ENCODE assay signal across 11 cellular contexts in genomic region chr19:42312370-42312769, GRCh38. TPM values are rescaled to one million over a fixed set of nuclear protein-coding genes. Genes with fewer than 3 reads are reported as not detected.
A peak's percentile ranks its signal among the peaks of the same experiment; 100 is the strongest.
DNase-seq lines count a peak whose midpoint lies in the region; ATAC-seq, FAIRE-seq and TF ChIP-seq lines count a peak whose summit lies in the region.
"Had no signal": no experiment of that assay in that cellular context is flagged by ENCODE, and none has a peak within 500 bp of the region (broad histone marks: within the 10 kb centered on the region; RNA-seq: fewer than 3 reads in every experiment).

No MANE protein-coding gene starts in this region.

- TF ChIP-seq CTCF in CD8-positive, alpha-beta T cell (IDR thresholded peaks at IDR 0.05), result no peak
- no peak for TF ChIP-seq CTCF in HEK293 (tag by site-specific recombination; IDR thresholded peaks at IDR 0.05)
- no peak for TF ChIP-seq CTCF in HepG2 (CRISPR knock-in tag; IDR thresholded peaks at IDR 0.05)

- no peak overlapping the region for H2AFZ ChIP-seq in HepG2 (ENCODE audit: low read length)

- peaks cover 21% of the 10 kb centered on the region for H3K27me3 ChIP-seq in CD8-positive, alpha-beta T cell (ENCODE audit: insufficient read depth, low read length)
- H3K27me3 ChIP-seq in HepG2 (ENCODE audit: control insufficient read depth in 1 of 2, insufficient read depth in 2 of 2, low read length in 2 of 2), result peaks cover 0 to 10% of the 10 kb centered on the region in 2 experiments; a peak in 3 of 5 replicates

- no peak for TF ChIP-seq RAD21 in HepG2 (CRISPR knock-in tag; IDR thresholded peaks at IDR 0.05)

- H3K4me3 ChIP-seq in CD8-positive, alpha-beta T cell (ENCODE audit: low read depth, low read length), result no peak overlapping the region
- H3K4me3 ChIP-seq in HEK293 (ENCODE audit: low read depth, low read length), result no peak overlapping the region
- no peak overlapping the region; a peak in 1 of 6 replicates for H3K4me3 ChIP-seq in HepG2 (replicated peaks in 1 of 3; ENCODE audit: insufficient read depth in 1 of 3, low read depth in 2 of 3, low read length in 3 of 3)
- H3K4me3 ChIP-seq: mucosa of descending colon had no signal

- no peaks in the 10 kb centered on the region for H3K9me3 Mint-ChIP-seq in CD8-positive, alpha-beta T cell
- no peaks in the 10 kb centered on the region for H3K9me3 Mint-ChIP-seq in activated naive CD8-positive, alpha-beta T cell treated with anti-CD3 and anti-CD28 coated beads for 36 hours
- no peaks in the 10 kb centered on the region for H3K9me3 Mint-ChIP-seq in natural killer cell treated with Interleukin-12 subunit alpha and Interleukin-12 subunit beta and Interleukin-15 and Interleukin-18, amount 100 ng/mL, for 72 hours
- H3K9me3 Mint-ChIP-seq: activated naive CD4-positive, alpha-beta T cell treated with anti-CD3 and anti-CD28 coated beads, Interleukin-2, amount 10 ng/mL, durations not matched to agents 7 days and 5 days had no signal

- H3K9ac ChIP-seq in HepG2 (ENCODE audit: insufficient read depth, low read depth, low read length), result no peak overlapping the region

- TF ChIP-seq EP300 in HepG2 (IDR thresholded peaks at IDR 0.05; ENCODE audit: low read depth in 2 of 2, low read length in 2 of 2) (no peak), HepG2 (CRISPR knock-in tag; IDR thresholded peaks at IDR 0.05; ENCODE audit: borderline replicate concordance) (no peak)

- H3K9me3 ChIP-seq in CD8-positive, alpha-beta T cell (ENCODE audit: low read length), result no peaks in the 10 kb centered on the region
- no peaks in the 10 kb centered on the region for H3K9me3 ChIP-seq in HEK293 (ENCODE audit: control insufficient read depth, insufficient read depth, low read depth, low read length)
- no peaks in the 10 kb centered on the region for H3K9me3 ChIP-seq in HepG2 (ENCODE audit: low read length)
- H3K9me3 ChIP-seq: mucosa of descending colon, tibial nerve had no signal

- no peak overlapping the region for H3K27ac Mint-ChIP-seq in CD8-positive, alpha-beta T cell
- no peak overlapping the region for H3K27ac Mint-ChIP-seq in activated naive CD8-positive, alpha-beta T cell treated with anti-CD3 and anti-CD28 coated beads for 36 hours
- no peak overlapping the region for H3K27ac Mint-ChIP-seq in natural killer cell treated with Interleukin-12 subunit alpha and Interleukin-12 subunit beta and Interleukin-15 and Interleukin-18, amount 100 ng/mL, for 72 hours
- H3K27ac Mint-ChIP-seq: activated naive CD4-positive, alpha-beta T cell treated with anti-CD3 and anti-CD28 coated beads, Interleukin-2, amount 10 ng/mL, durations not matched to agents 7 days and 5 days had no signal

- BruUV-seq in HepG2 (replicated peaks; lab: Mats Ljungman, UMichigan), result no TSS peak

- POLR2A ChIA-PET in CD8-positive, alpha-beta T cell (lab: Charles Lee), result no interaction called here
- POLR2A ChIA-PET in HEK293 (lab: Yijun Ruan, JAX) (interaction anchor here (1.1 kb wide), 1 partner anchor 10 kb away, joined by 3 read pairs; the partner anchor contains the start of genes PAFAH1B3 and PRR19), HepG2 (lab: Yijun Ruan, JAX) (no interaction called here)

- no peak for TF ChIP-seq POLR2A in HepG2 (IDR thresholded peaks at IDR 0.05; ENCODE audit: insufficient read depth in 1 of 2, low read depth in 2 of 2, low read length in 2 of 2)

- in situ Hi-C loops in HepG2 (cut with HindIII; ENCODE audit: extremely low pct_ligation_motif_present, low pct_unique_long_range_greater_than_20kb), result no loop called here

- no peak overlapping the region for H3K27ac ChIP-seq in CD8-positive, alpha-beta T cell (ENCODE audit: low read depth, low read length)
- H3K27ac ChIP-seq in HEK293 (ENCODE audit: extremely low read depth, low read depth, low read length) (no peak overlapping the region), HepG2 (ENCODE audit: extremely low read length, insufficient read depth, low read length) (no peak overlapping the region)
- H3K27ac ChIP-seq: tibial nerve had no signal

- no peak for ATAC-seq in CD8-positive, alpha-beta T cell
- no peak for ATAC-seq in natural killer cell treated with Interleukin-12 subunit alpha and Interleukin-12 subunit beta and Interleukin-15 and Interleukin-18, amount 100 ng/mL, for 72 hours
- no peak for ATAC-seq in HepG2
- ATAC-seq in HG02623 (IDR thresholded peaks at IDR 0.05; ENCODE audit: unreplicated experiment), result no peak

- CTCF ChIA-PET in CD8-positive, alpha-beta T cell (lab: Charles Lee), result interaction anchor here (0.8 kb wide), 1 partner anchor 10 kb away, joined by 3 read pairs; the partner anchor contains the start of genes PAFAH1B3 and PRR19
- CTCF ChIA-PET in HEK293 (lab: Yijun Ruan, JAX) (interaction anchor here (0.7 to 2.3 kb wide), 3 partner anchors 14 to 125 kb away, joined by 3 to 10 read pairs (median 7); no protein-coding TSS in a partner anchor), HepG2 (lab: Yijun Ruan, JAX; ENCODE audit: low intra/inter-chr PET ratio, low total read pairs) (no interaction called here)

- peak overlapping the region; percentile 68 for H3K4me3 Mint-ChIP-seq in CD8-positive, alpha-beta T cell
- peak overlapping the region; percentile 70 for H3K4me3 Mint-ChIP-seq in activated naive CD8-positive, alpha-beta T cell treated with anti-CD3 and anti-CD28 coated beads for 36 hours
- H3K4me3 Mint-ChIP-seq in natural killer cell treated with Interleukin-12 subunit alpha and Interleukin-12 subunit beta and Interleukin-15 and Interleukin-18, amount 100 ng/mL, for 72 hours, result peak overlapping the region; percentile 70

- H3K4me2 ChIP-seq in HepG2 (ENCODE audit: low read depth, low read length), result no peak overlapping the region

- peaks cover 33% of the 10 kb centered on the region for H3K27me3 Mint-ChIP-seq in CD8-positive, alpha-beta T cell (ENCODE audit: low read depth)
- H3K27me3 Mint-ChIP-seq in activated naive CD8-positive, alpha-beta T cell treated with anti-CD3 and anti-CD28 coated beads for 36 hours, result peaks cover 46% of the 10 kb centered on the region
- peaks cover 33 to 35% of the 10 kb centered on the region in 2 donors for H3K27me3 Mint-ChIP-seq in natural killer cell treated with Interleukin-12 subunit alpha and Interleukin-12 subunit beta and Interleukin-15 and Interleukin-18, amount 100 ng/mL, for 72 hours

- intact Hi-C loops in CD8-positive, alpha-beta T cell (cut with DNase I, micrococcal nuclease), result no loop called here
- intact Hi-C loops in head of caudate nucleus (cut with DNase I), result no loop called here
- intact Hi-C loops in HepG2 (cut with micrococcal nuclease; ENCODE audit: unreplicated experiment), result no loop called here

- 56% methylated on average over 3 of the region's 5 CpGs for WGBS in HepG2 (ENCODE audit: low lambda C conversion rate)

- H3K79me2 ChIP-seq in HepG2 (ENCODE audit: insufficient read depth, low read length), result no peaks in the 10 kb centered on the region

- no peak for FAIRE-seq in HepG2 (lab: Jason Lieb, UNC)

- H3K36me3 ChIP-seq in CD8-positive, alpha-beta T cell (ENCODE audit: insufficient read depth, low read length), result no peaks in the 10 kb centered on the region
- no peaks in the 10 kb centered on the region for H3K36me3 ChIP-seq in HEK293 (ENCODE audit: control insufficient read depth in 2 of 2, insufficient read depth in 1 of 2, low read length in 2 of 2)
- H3K36me3 ChIP-seq in HepG2 (replicated peaks in 1 of 2; ENCODE audit: control insufficient read depth in 1 of 2, insufficient read depth in 2 of 2, low read length in 2 of 2), result no peaks in the 10 kb centered on the region
- H3K36me3 ChIP-seq: tibial nerve had no signal

- peaks cover 20% of the 10 kb centered on the region for H3K4me1 Mint-ChIP-seq in CD8-positive, alpha-beta T cell (ENCODE audit: low read depth)
- H3K4me1 Mint-ChIP-seq in activated naive CD8-positive, alpha-beta T cell treated with anti-CD3 and anti-CD28 coated beads for 36 hours, result peaks cover 16% of the 10 kb centered on the region
- H3K4me1 Mint-ChIP-seq in natural killer cell treated with Interleukin-12 subunit alpha and Interleukin-12 subunit beta and Interleukin-15 and Interleukin-18, amount 100 ng/mL, for 72 hours (ENCODE audit: low read depth in 2 of 2), result peaks cover 22 to 26% of the 10 kb centered on the region in 2 donors

- no peak for DNase-seq in CD8-positive, alpha-beta T cell
- DNase-seq in activated naive CD8-positive, alpha-beta T cell treated with anti-CD3 and anti-CD28 coated beads for 36 hours, result no peak
- no peak for DNase-seq in natural killer cell treated with Interleukin-12 subunit alpha and Interleukin-12 subunit beta and Interleukin-15 and Interleukin-18, amount 100 ng/mL, for 72 hours (ENCODE audit: low spot score)
- no peak for DNase-seq in head of caudate nucleus
- no peak for DNase-seq in HepG2 (ENCODE audit: low spot score)
- DNase-seq: activated CD4-positive, alpha-beta T cell treated with anti-CD3 and anti-CD28 coated beads, Interleukin-2, amount 50 U/mL, for 48 hours; activated naive CD4-positive, alpha-beta T cell treated with anti-CD3 and anti-CD28 coated beads, Interleukin-2, amount 10 ng/mL, durations not matched to agents 7 days and 5 days had no signal

- no peaks in the 10 kb centered on the region for H3K36me3 Mint-ChIP-seq in CD8-positive, alpha-beta T cell
- H3K36me3 Mint-ChIP-seq in activated naive CD8-positive, alpha-beta T cell treated with anti-CD3 and anti-CD28 coated beads for 36 hours, result no peaks in the 10 kb centered on the region
- H3K36me3 Mint-ChIP-seq in natural killer cell treated with Interleukin-12 subunit alpha and Interleukin-12 subunit beta and Interleukin-15 and Interleukin-18, amount 100 ng/mL, for 72 hours, result no peaks in the 10 kb centered on the region
- H3K36me3 Mint-ChIP-seq: activated naive CD4-positive, alpha-beta T cell treated with anti-CD3 and anti-CD28 coated beads, Interleukin-2, amount 10 ng/mL, durations not matched to agents 7 days and 5 days had no signal

- no peaks in the 10 kb centered on the region for H4K20me1 ChIP-seq in HepG2 (ENCODE audit: insufficient read depth, low read length)

- H3K4me1 ChIP-seq in CD8-positive, alpha-beta T cell (ENCODE audit: insufficient read depth, low read length), result peaks cover 15% of the 10 kb centered on the region
- no peaks in the 10 kb centered on the region; the same call in 1 of the 2 replicates for H3K4me1 ChIP-seq in HEK293 (ENCODE audit: control insufficient read depth, insufficient read depth, low read length)
- peaks cover 32% of the 10 kb centered on the region for H3K4me1 ChIP-seq in HepG2 (ENCODE audit: insufficient read depth, low read length)

RNA-seq across cellular contexts. Expression of gene TMEM145, which starts 0.7 kb away (rescaled TPM):
- total RNA-seq in CD8-positive, alpha-beta T cell, result not detected
- 1 to 10 TPM; 1.1 to 3.2 TPM for total RNA-seq in activated naive CD8-positive, alpha-beta T cell treated with anti-CD3 and anti-CD28 coated beads for 36 hours
- total RNA-seq in natural killer cell treated with Interleukin-12 subunit alpha and Interleukin-12 subunit beta and Interleukin-15 and Interleukin-18, amount 100 ng/mL, for 72 hours, result 1 to 10 TPM; 1.4 to 1.6 TPM
- 0.07 TPM in 1 of 2 replicates, not detected in the other for total RNA-seq in HepG2 (2016; rRNA removed; fragmentation: Illumina TruSeq; extraction: Trizol)
- not detected in 2 replicates for total RNA-seq in HepG2 (2016; cell fraction: cytosol; rRNA removed; fragmentation: Illumina TruSeq; extraction: Trizol; ENCODE audit: low read depth)
- total RNA-seq in HepG2 (2016; cell fraction: insoluble cytoplasmic fraction; rRNA removed; fragmentation: Illumina TruSeq; extraction: Trizol), result 0.13 and 0.15 TPM in 2 replicates
- total RNA-seq in HepG2 (2016; cell fraction: membrane; rRNA removed; fragmentation: Illumina TruSeq; extraction: Trizol), result not detected in 2 replicates
- total RNA-seq in HepG2 (2016; cell fraction: nucleus; rRNA removed; fragmentation: Illumina TruSeq; extraction: Trizol), result 0.88 and 1.9 TPM in 2 replicates
- 5.1 and 5.5 TPM in 2 replicates for polyA plus RNA-seq in HepG2 (2011; rRNA removed)
- polyA plus RNA-seq in HepG2 (2011; cell fraction: cytosol; rRNA removed), result 2.0 and 2.3 TPM in 2 replicates
- 39.2 and 50.9 TPM in 2 replicates for polyA plus RNA-seq in HepG2 (2011; cell fraction: nucleus; rRNA removed)
- 2.9 and 6.2 TPM in 2 replicates for polyA plus RNA-seq in HepG2 (2012)
- 0.26 TPM in 1 of 2 replicates, not detected in the other for polyA plus RNA-seq in HepG2 (2016; cell fraction: cytosol; fragmentation: Illumina TruSeq; extraction: Trizol; ENCODE audit: low read depth)
- polyA plus RNA-seq in HepG2 (2016; cell fraction: insoluble cytoplasmic fraction; fragmentation: Illumina TruSeq; extraction: Trizol; ENCODE audit: low read depth), result 0.57 and 0.73 TPM in 2 replicates
- 0.17 and 0.27 TPM in 2 replicates for polyA plus RNA-seq in HepG2 (2016; cell fraction: membrane; fragmentation: Illumina TruSeq; extraction: Trizol; ENCODE audit: low read depth)
- polyA plus RNA-seq in HepG2 (2016; cell fraction: nucleus; fragmentation: Illumina TruSeq; extraction: Trizol; ENCODE audit: insufficient read depth, low read depth), result 1.7 and 2.8 TPM in 2 replicates
- 0.44 and 14.7 TPM in 2 replicates for polyA minus RNA-seq in HepG2 (2011; rRNA and poly(A)+ RNA removed; ENCODE audit: low replicate concordance)
- polyA minus RNA-seq in HepG2 (2011; cell fraction: cytosol; rRNA and poly(A)+ RNA removed), result 1.3 and 4.2 TPM in 2 replicates
- 16.7 and 20.3 TPM in 2 replicates for polyA minus RNA-seq in HepG2 (2011; cell fraction: nucleus; rRNA and poly(A)+ RNA removed)

RNA-seq across cellular contexts. Expression of gene PAFAH1B3, which starts 9.9 kb away (rescaled TPM):
- 10 to 100 TPM; 10.1 to 13.5 TPM for total RNA-seq in CD8-positive, alpha-beta T cell
- 10 to 100 TPM; 38.1 to 38.4 TPM for total RNA-seq in activated naive CD8-positive, alpha-beta T cell treated with anti-CD3 and anti-CD28 coated beads for 36 hours
- total RNA-seq in natural killer cell treated with Interleukin-12 subunit alpha and Interleukin-12 subunit beta and Interleukin-15 and Interleukin-18, amount 100 ng/mL, for 72 hours, result 10 to 100 TPM; 16.9 to 40.2 TPM
- 58.0 and 58.6 TPM in 2 replicates for total RNA-seq in HepG2 (2016; rRNA removed; fragmentation: Illumina TruSeq; extraction: Trizol)
- total RNA-seq in HepG2 (2016; cell fraction: cytosol; rRNA removed; fragmentation: Illumina TruSeq; extraction: Trizol; ENCODE audit: low read depth), result 50.5 and 73.0 TPM in 2 replicates
- total RNA-seq in HepG2 (2016; cell fraction: insoluble cytoplasmic fraction; rRNA removed; fragmentation: Illumina TruSeq; extraction: Trizol), result 61.4 and 62.4 TPM in 2 replicates
- total RNA-seq in HepG2 (2016; cell fraction: membrane; rRNA removed; fragmentation: Illumina TruSeq; extraction: Trizol), result 53.6 and 73.9 TPM in 2 replicates
- total RNA-seq in HepG2 (2016; cell fraction: nucleus; rRNA removed; fragmentation: Illumina TruSeq; extraction: Trizol), result 23.8 and 27.3 TPM in 2 replicates
- 27.4 and 31.2 TPM in 2 replicates for polyA plus RNA-seq in HepG2 (2011; rRNA removed)
- polyA plus RNA-seq in HepG2 (2011; cell fraction: cytosol; rRNA removed), result 38.9 and 49.7 TPM in 2 replicates
- 31.1 and 32.3 TPM in 2 replicates for polyA plus RNA-seq in HepG2 (2011; cell fraction: nucleus; rRNA removed)
- polyA plus RNA-seq in HepG2 (2012), result 21.3 and 29.1 TPM in 2 replicates
- polyA plus RNA-seq in HepG2 (2016; cell fraction: cytosol; fragmentation: Illumina TruSeq; extraction: Trizol; ENCODE audit: low read depth), result 59.5 and 77.2 TPM in 2 replicates
- polyA plus RNA-seq in HepG2 (2016; cell fraction: insoluble cytoplasmic fraction; fragmentation: Illumina TruSeq; extraction: Trizol; ENCODE audit: low read depth), result 57.4 and 72.9 TPM in 2 replicates
- polyA plus RNA-seq in HepG2 (2016; cell fraction: membrane; fragmentation: Illumina TruSeq; extraction: Trizol; ENCODE audit: low read depth), result 53.3 and 66.7 TPM in 2 replicates
- 41.3 and 41.9 TPM in 2 replicates for polyA plus RNA-seq in HepG2 (2016; cell fraction: nucleus; fragmentation: Illumina TruSeq; extraction: Trizol; ENCODE audit: insufficient read depth, low read depth)
- 27.9 and 60.4 TPM in 2 replicates for polyA minus RNA-seq in HepG2 (2011; rRNA and poly(A)+ RNA removed; ENCODE audit: low replicate concordance)
- 16.4 and 20.1 TPM in 2 replicates for polyA minus RNA-seq in HepG2 (2011; cell fraction: cytosol; rRNA and poly(A)+ RNA removed)
- 7.9 and 8.8 TPM in 2 replicates for polyA minus RNA-seq in HepG2 (2011; cell fraction: nucleus; rRNA and poly(A)+ RNA removed)

RNA-seq across cellular contexts. Expression of gene PRR19, which starts 10.4 kb away (rescaled TPM):
- total RNA-seq in CD8-positive, alpha-beta T cell, result under 1 TPM in 1 of 2 experiments, not detected in 1; 0.19 TPM
- total RNA-seq in activated naive CD8-positive, alpha-beta T cell treated with anti-CD3 and anti-CD28 coated beads for 36 hours, result under 1 TPM; 0.52 to 0.92 TPM
- total RNA-seq in natural killer cell treated with Interleukin-12 subunit alpha and Interleukin-12 subunit beta and Interleukin-15 and Interleukin-18, amount 100 ng/mL, for 72 hours, result 1 to 10 TPM in 1 of 2 donors, under 1 TPM in 1; 0.64 to 1.0 TPM
- 0.33 and 0.38 TPM in 2 replicates for total RNA-seq in HepG2 (2016; rRNA removed; fragmentation: Illumina TruSeq; extraction: Trizol)
- total RNA-seq in HepG2 (2016; cell fraction: cytosol; rRNA removed; fragmentation: Illumina TruSeq; extraction: Trizol; ENCODE audit: low read depth), result not detected in 2 replicates
- 0.28 and 0.43 TPM in 2 replicates for total RNA-seq in HepG2 (2016; cell fraction: insoluble cytoplasmic fraction; rRNA removed; fragmentation: Illumina TruSeq; extraction: Trizol)
- 0.14 and 0.43 TPM in 2 replicates for total RNA-seq in HepG2 (2016; cell fraction: membrane; rRNA removed; fragmentation: Illumina TruSeq; extraction: Trizol)
- 0.50 TPM in 1 of 2 replicates, not detected in the other for total RNA-seq in HepG2 (2016; cell fraction: nucleus; rRNA removed; fragmentation: Illumina TruSeq; extraction: Trizol)
- polyA plus RNA-seq in HepG2 (2011; rRNA removed), result 0.21 and 0.26 TPM in 2 replicates
- polyA plus RNA-seq in HepG2 (2011; cell fraction: cytosol; rRNA removed), result 0.23 and 0.34 TPM in 2 replicates
- 0.43 and 0.80 TPM in 2 replicates for polyA plus RNA-seq in HepG2 (2011; cell fraction: nucleus; rRNA removed)
- 0.51 TPM in 1 of 2 replicates, not detected in the other for polyA plus RNA-seq in HepG2 (2012)
- 0.21 and 0.22 TPM in 2 replicates for polyA plus RNA-seq in HepG2 (2016; cell fraction: cytosol; fragmentation: Illumina TruSeq; extraction: Trizol; ENCODE audit: low read depth)
- polyA plus RNA-seq in HepG2 (2016; cell fraction: insoluble cytoplasmic fraction; fragmentation: Illumina TruSeq; extraction: Trizol; ENCODE audit: low read depth), result 0.69 and 0.88 TPM in 2 replicates
- 0.19 and 0.38 TPM in 2 replicates for polyA plus RNA-seq in HepG2 (2016; cell fraction: membrane; fragmentation: Illumina TruSeq; extraction: Trizol; ENCODE audit: low read depth)
- 0.57 and 1.5 TPM in 2 replicates for polyA plus RNA-seq in HepG2 (2016; cell fraction: nucleus; fragmentation: Illumina TruSeq; extraction: Trizol; ENCODE audit: insufficient read depth, low read depth)
- 0.94 and 1.4 TPM in 2 replicates for polyA minus RNA-seq in HepG2 (2011; rRNA and poly(A)+ RNA removed; ENCODE audit: low replicate concordance)
- polyA minus RNA-seq in HepG2 (2011; cell fraction: cytosol; rRNA and poly(A)+ RNA removed), result 0.88 TPM in 1 of 2 replicates, not detected in the other
- 0.25 TPM in 1 of 2 replicates, not detected in the other for polyA minus RNA-seq in HepG2 (2011; cell fraction: nucleus; rRNA and poly(A)+ RNA removed)

RNA-seq across cellular contexts. Expression of gene MEGF8, which starts 13.1 kb away (rescaled TPM):
- total RNA-seq in CD8-positive, alpha-beta T cell, result 1 to 10 TPM; 5.2 to 5.9 TPM
- total RNA-seq in activated naive CD8-positive, alpha-beta T cell treated with anti-CD3 and anti-CD28 coated beads for 36 hours, result 1 to 10 TPM; 6.8 to 7.6 TPM
- total RNA-seq in natural killer cell treated with Interleukin-12 subunit alpha and Interleukin-12 subunit beta and Interleukin-15 and Interleukin-18, amount 100 ng/mL, for 72 hours, result 10 to 100 TPM; 12.1 to 20.1 TPM
- 3.9 and 8.8 TPM in 2 replicates for total RNA-seq in HepG2 (2016; rRNA removed; fragmentation: Illumina TruSeq; extraction: Trizol)
- 0.79 and 1.2 TPM in 2 replicates for total RNA-seq in HepG2 (2016; cell fraction: cytosol; rRNA removed; fragmentation: Illumina TruSeq; extraction: Trizol; ENCODE audit: low read depth)
- total RNA-seq in HepG2 (2016; cell fraction: insoluble cytoplasmic fraction; rRNA removed; fragmentation: Illumina TruSeq; extraction: Trizol), result 3.1 and 9.6 TPM in 2 replicates
- total RNA-seq in HepG2 (2016; cell fraction: membrane; rRNA removed; fragmentation: Illumina TruSeq; extraction: Trizol), result 1.9 and 2.7 TPM in 2 replicates
- 9.4 and 10.4 TPM in 2 replicates for total RNA-seq in HepG2 (2016; cell fraction: nucleus; rRNA removed; fragmentation: Illumina TruSeq; extraction: Trizol)
- polyA plus RNA-seq in HepG2 (2011; rRNA removed), result 4.0 and 6.2 TPM in 2 replicates
- polyA plus RNA-seq in HepG2 (2011; cell fraction: cytosol; rRNA removed), result 4.4 and 7.8 TPM in 2 replicates
- polyA plus RNA-seq in HepG2 (2011; cell fraction: nucleus; rRNA removed), result 16.2 and 21.3 TPM in 2 replicates
- 10.2 and 12.4 TPM in 2 replicates for polyA plus RNA-seq in HepG2 (2012)
- 0.61 and 0.62 TPM in 2 replicates for polyA plus RNA-seq in HepG2 (2016; cell fraction: cytosol; fragmentation: Illumina TruSeq; extraction: Trizol; ENCODE audit: low read depth)
- 4.1 and 4.7 TPM in 2 replicates for polyA plus RNA-seq in HepG2 (2016; cell fraction: insoluble cytoplasmic fraction; fragmentation: Illumina TruSeq; extraction: Trizol; ENCODE audit: low read depth)
- polyA plus RNA-seq in HepG2 (2016; cell fraction: membrane; fragmentation: Illumina TruSeq; extraction: Trizol; ENCODE audit: low read depth), result 1.0 and 1.2 TPM in 2 replicates
- polyA plus RNA-seq in HepG2 (2016; cell fraction: nucleus; fragmentation: Illumina TruSeq; extraction: Trizol; ENCODE audit: insufficient read depth, low read depth), result 15.0 and 18.4 TPM in 2 replicates
- polyA minus RNA-seq in HepG2 (2011; rRNA and poly(A)+ RNA removed; ENCODE audit: low replicate concordance), result 0.96 and 23.0 TPM in 2 replicates
- polyA minus RNA-seq in HepG2 (2011; cell fraction: cytosol; rRNA and poly(A)+ RNA removed), result 11.7 and 11.8 TPM in 2 replicates
- polyA minus RNA-seq in HepG2 (2011; cell fraction: nucleus; rRNA and poly(A)+ RNA removed), result 11.7 and 11.8 TPM in 2 replicates

RNA-seq across cellular contexts. Expression of gene CIC, which starts 43.3 kb away (rescaled TPM):
- 100 to 1,000 TPM; 111 to 112 TPM for total RNA-seq in CD8-positive, alpha-beta T cell
- total RNA-seq in activated naive CD8-positive, alpha-beta T cell treated with anti-CD3 and anti-CD28 coated beads for 36 hours, result 10 to 100 TPM; 43.8 to 50.4 TPM
- total RNA-seq in natural killer cell treated with Interleukin-12 subunit alpha and Interleukin-12 subunit beta and Interleukin-15 and Interleukin-18, amount 100 ng/mL, for 72 hours, result 100 to 1,000 TPM; 110 to 115 TPM
- total RNA-seq in HepG2 (2016; rRNA removed; fragmentation: Illumina TruSeq; extraction: Trizol), result 5.4 and 8.0 TPM in 2 replicates
- 1.5 and 1.8 TPM in 2 replicates for total RNA-seq in HepG2 (2016; cell fraction: cytosol; rRNA removed; fragmentation: Illumina TruSeq; extraction: Trizol; ENCODE audit: low read depth)
- 5.2 and 7.8 TPM in 2 replicates for total RNA-seq in HepG2 (2016; cell fraction: insoluble cytoplasmic fraction; rRNA removed; fragmentation: Illumina TruSeq; extraction: Trizol)
- total RNA-seq in HepG2 (2016; cell fraction: membrane; rRNA removed; fragmentation: Illumina TruSeq; extraction: Trizol), result 4.6 and 4.9 TPM in 2 replicates
- 10.4 and 12.3 TPM in 2 replicates for total RNA-seq in HepG2 (2016; cell fraction: nucleus; rRNA removed; fragmentation: Illumina TruSeq; extraction: Trizol)
- polyA plus RNA-seq in HepG2 (2011; rRNA removed), result 5.9 and 8.3 TPM in 2 replicates
- 3.3 and 5.6 TPM in 2 replicates for polyA plus RNA-seq in HepG2 (2011; cell fraction: cytosol; rRNA removed)
- polyA plus RNA-seq in HepG2 (2011; cell fraction: nucleus; rRNA removed), result 60.6 and 75.8 TPM in 2 replicates
- 17.6 and 25.1 TPM in 2 replicates for polyA plus RNA-seq in HepG2 (2012)
- 1.7 and 1.9 TPM in 2 replicates for polyA plus RNA-seq in HepG2 (2016; cell fraction: cytosol; fragmentation: Illumina TruSeq; extraction: Trizol; ENCODE audit: low read depth)
- 10.1 and 16.9 TPM in 2 replicates for polyA plus RNA-seq in HepG2 (2016; cell fraction: insoluble cytoplasmic fraction; fragmentation: Illumina TruSeq; extraction: Trizol; ENCODE audit: low read depth)
- polyA plus RNA-seq in HepG2 (2016; cell fraction: membrane; fragmentation: Illumina TruSeq; extraction: Trizol; ENCODE audit: low read depth), result 5.7 and 6.0 TPM in 2 replicates
- polyA plus RNA-seq in HepG2 (2016; cell fraction: nucleus; fragmentation: Illumina TruSeq; extraction: Trizol; ENCODE audit: insufficient read depth, low read depth), result 61.0 and 65.4 TPM in 2 replicates
- polyA minus RNA-seq in HepG2 (2011; rRNA and poly(A)+ RNA removed; ENCODE audit: low replicate concordance), result 3.6 and 7.9 TPM in 2 replicates
- polyA minus RNA-seq in HepG2 (2011; cell fraction: cytosol; rRNA and poly(A)+ RNA removed), result 9.1 and 10.8 TPM in 2 replicates
- 14.7 and 15.5 TPM in 2 replicates for polyA minus RNA-seq in HepG2 (2011; cell fraction: nucleus; rRNA and poly(A)+ RNA removed)
